8 cellular contexts compared by ENCODE assay signal in the genomic region with DNA sequence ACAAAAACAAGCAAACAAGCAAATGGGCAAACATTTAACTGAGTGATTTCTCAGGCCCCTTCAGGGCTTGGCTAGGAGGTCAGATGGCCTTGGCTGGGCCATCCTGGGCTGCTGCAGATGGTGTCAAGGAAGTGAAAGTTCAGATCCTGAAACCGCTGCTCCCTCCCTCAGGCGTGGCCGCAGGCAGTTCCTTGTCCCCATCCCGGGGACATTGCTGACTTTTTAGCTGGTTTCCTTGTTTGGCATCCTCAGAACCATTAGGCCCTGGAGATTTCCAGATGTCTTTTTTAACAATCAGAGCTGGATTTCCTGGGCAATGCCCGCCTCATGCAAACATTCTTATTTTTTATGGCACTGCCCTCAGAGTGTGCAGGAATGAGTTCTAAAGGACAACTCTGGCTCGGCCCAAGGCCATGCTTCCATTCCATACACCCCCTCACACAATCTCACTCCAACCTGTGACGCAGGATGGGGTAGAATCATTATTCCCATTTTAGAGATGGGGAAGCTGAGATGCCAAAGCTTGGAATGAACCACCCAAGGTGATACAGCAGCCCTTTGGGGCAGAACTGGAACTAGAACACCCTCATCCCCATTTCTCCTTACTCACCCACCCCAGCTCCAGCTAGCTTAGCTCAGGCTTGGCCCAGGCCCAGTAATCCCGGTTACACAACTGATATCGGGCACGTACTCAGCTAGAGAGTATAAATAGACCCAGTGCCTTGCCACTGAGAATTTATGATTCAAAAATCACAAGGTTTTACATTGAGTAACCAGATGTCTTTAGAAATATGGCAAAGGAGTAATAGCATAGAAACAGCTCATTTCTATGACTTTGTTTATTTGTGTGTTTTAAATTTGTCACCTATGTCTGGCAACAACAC.
A peak's percentile ranks its signal among the peaks of the same experiment; 100 is the strongest.
DNase-seq lines count a peak whose midpoint lies in the region; ATAC-seq and TF ChIP-seq lines count a peak whose summit lies in the region.

No MANE protein-coding gene starts in this region.

- peak overlapping the region; percentile 92 to 95 for H3K27ac ChIP-seq in coronary artery

- no peak for ATAC-seq in HG03159 (IDR thresholded peaks at IDR 0.05; ENCODE audit: unreplicated experiment)

- peak; percentile 8 for DNase-seq in activated effector memory CD4-positive, alpha-beta T cell treated with anti-CD3 and anti-CD28 coated beads, Interleukin-2, amount 50 U/mL, for 16 hours
- DNase-seq in activated effector memory CD4-positive, alpha-beta T cell treated with Interleukin-2 at 50 U/mL for 16 hours = no peak
- peak; percentile 95 for DNase-seq in coronary artery (ENCODE audit: low spot score)
- peak; percentile 13 for DNase-seq in medulla oblongata (ENCODE audit: extremely low spot score)
- DNase-seq in epidermal melanocyte (ENCODE audit: insufficient read length, low spot score) = no peak
- no peak for DNase-seq in DMS79 treated with DMSO at 0.1 percent for 48 hours (lab: John Stamatoyannopoulos, UW)
- DNase-seq in HUDEP-2 (lab: John Stamatoyannopoulos, UW; ENCODE audit: unreplicated experiment in 76 of 76) = no peak

- peak overlapping the region; percentile 57 for H3K4me3 ChIP-seq in coronary artery

- no peak for TF ChIP-seq CTCF in coronary artery (IDR thresholded peaks at IDR 0.05)

Comparison
In these comparisons a context has a peak if more than half of its experiments do, and no peak if none do; other contexts are left out.
1. DNase-seq: peak in activated effector memory CD4-positive, alpha-beta T cell treated with anti-CD3 and anti-CD28 coated beads, Interleukin-2, amount 50 U/mL, for 16 hours (single experiment), coronary artery (single experiment) and medulla oblongata (single experiment); none in activated effector memory CD4-positive, alpha-beta T cell treated with Interleukin-2 at 50 U/mL for 16 hours (single experiment), epidermal melanocyte (single experiment), DMS79 treated with DMSO at 0.1 percent for 48 hours (single experiment) and HUDEP-2 (0 of 76).